ENCODE assay signal across 8 cellular contexts in the genomic region with DNA sequence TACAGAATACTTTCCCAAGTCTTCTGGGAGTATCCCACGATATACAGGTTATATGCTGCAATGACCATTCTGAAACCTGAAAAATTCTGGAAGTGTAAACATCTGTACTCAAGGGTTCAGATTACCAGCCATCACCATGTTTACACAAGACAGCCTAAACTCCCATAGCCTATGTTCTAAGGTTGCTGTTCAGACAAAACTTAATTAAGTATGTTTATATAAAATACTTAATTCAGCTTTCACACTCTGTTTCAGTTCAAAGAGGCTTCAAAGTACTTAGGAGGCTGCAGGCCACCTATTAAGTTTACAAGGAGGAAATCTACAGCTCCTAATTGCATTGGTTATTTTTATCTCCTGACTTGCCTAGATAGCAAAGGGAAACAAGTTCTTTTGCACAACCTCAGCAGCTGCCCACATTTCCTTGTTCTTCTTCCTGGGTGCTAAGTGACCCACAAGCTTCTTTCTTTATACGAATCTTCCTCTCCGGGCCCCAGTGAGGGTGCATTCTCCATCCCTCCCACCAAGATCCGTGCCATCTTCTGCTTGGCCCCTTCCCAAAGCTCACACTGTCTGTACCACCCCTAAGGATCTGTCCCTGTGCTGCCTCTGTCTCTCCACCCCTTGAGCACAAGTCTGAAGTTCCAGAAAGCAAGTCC. TPM values are rescaled to one million over a fixed set of nuclear protein-coding genes. Genes with fewer than 3 reads are reported as not detected.
A peak's percentile ranks its signal among the peaks of the same experiment; 100 is the strongest.
DNase-seq lines count a peak whose midpoint lies in the region; TF ChIP-seq lines count a peak whose summit lies in the region.

No MANE protein-coding gene starts in this region.

- H3K4me1 Mint-ChIP-seq in MCF 10A (ENCODE audit: insufficient read depth, unreplicated experiment): peaks cover 30% of the 10 kb centered on the region

- 78% methylated on average over 4 of the region's 4 CpGs for WGBS in thymus
- whole genome bisulfite sequencing in prostate gland: 21% methylated on average over 4 of the region's 4 CpGs

- no peaks in the 10 kb centered on the region for H3K36me3 Mint-ChIP-seq in MCF 10A (ENCODE audit: insufficient read depth, unreplicated experiment)

- peak overlapping the region; percentile 93 for H3K4me3 Mint-ChIP-seq in MCF 10A (ENCODE audit: unreplicated experiment)

- intact Hi-C loops in MCF 10A (cut with micrococcal nuclease): loop anchor here (5.0 kb wide), 1 partner anchor 163 kb away; no protein-coding TSS in a partner anchor
- intact Hi-C loops in breast epithelium (cut with DNase I; ENCODE audit: low total_unique reads): no loop called here
- intact Hi-C loops in prostate gland (cut with DNase I): loop anchor here (5.0 kb wide), 1 partner anchor 42 kb away; the partner anchor contains the start of gene DGKQ

- TSS peak; percentile 45 for BruUV-seq in MCF 10A (replicated peaks; lab: Mats Ljungman, UMichigan)

- H3K27me3 ChIP-seq in breast epithelium (no peaks in the 10 kb centered on the region), thymus (ENCODE audit: control insufficient read depth, insufficient read depth) (no peaks in the 10 kb centered on the region), prostate gland (replicated peaks; ENCODE audit: insufficient read depth) (no peaks in the 10 kb centered on the region)

- CTCF ChIA-PET in MCF 10A (lab: Yijun Ruan, JAX): interaction anchor here (1.1 kb wide), 1 partner anchor 57 kb away, joined by 5 read pairs; the partner anchor contains the start of gene IDUA

- no peaks in the 10 kb centered on the region for H3K27me3 Mint-ChIP-seq in MCF 10A (ENCODE audit: insufficient read depth, unreplicated experiment)

- TF ChIP-seq CTCF in MCF 10A (IDR thresholded peaks at IDR 0.05; ENCODE audit: unreplicated experiment): no peak
- no peak for TF ChIP-seq CTCF in breast epithelium (IDR thresholded peaks at IDR 0.05)
- no peak for TF ChIP-seq CTCF in VCaP (conservative IDR thresholded peaks at IDR 0.05)
- TF ChIP-seq CTCF in prostate gland (IDR thresholded peaks at IDR 0.05): no peak

- peaks cover 3 to 13% of the 10 kb centered on the region in 2 donors for H3K4me1 ChIP-seq in breast epithelium
- peaks cover 19% of the 10 kb centered on the region for H3K4me1 ChIP-seq in thymus (ENCODE audit: control insufficient read depth, insufficient read depth, low read length)
- peaks cover 14% of the 10 kb centered on the region for H3K4me1 ChIP-seq in prostate gland (replicated peaks)

- DNase-seq in MCF 10A (ENCODE audit: unreplicated experiment) (no peak), breast epithelium (ENCODE audit: low spot score in 2 of 2) (no peak), kidney tubule cell (ENCODE audit: low spot score) (peak; percentile 6), GM19238 (ENCODE audit: insufficient read length, low spot score) (no peak), HK-2 (ENCODE audit: unreplicated experiment) (no peak), prostate gland (ENCODE audit: low spot score) (no peak)

- H3K9me3 ChIP-seq in breast epithelium (no peaks in the 10 kb centered on the region), thymus (ENCODE audit: control insufficient read depth) (no peaks in the 10 kb centered on the region), prostate gland (no peaks in the 10 kb centered on the region)

- H3K36me3 ChIP-seq in breast epithelium (no peaks in the 10 kb centered on the region), thymus (ENCODE audit: control insufficient read depth, insufficient read depth) (peaks cover 13% of the 10 kb centered on the region), prostate gland (no peaks in the 10 kb centered on the region)

- POLR2A ChIA-PET in MCF 10A (lab: Yijun Ruan, JAX): interaction anchor here (0.6 to 3.1 kb wide), 11 partner anchors 8 to 707 kb away, joined by 3 to 16 read pairs (median 4); partner anchors contain the start of gene IDUA

- no peaks in the 10 kb centered on the region for H3K9me3 Mint-ChIP-seq in MCF 10A (ENCODE audit: unreplicated experiment)

- peak overlapping the region in 1 of 3 donors; percentile 82 for H3K4me3 ChIP-seq in breast epithelium
- peak overlapping the region; percentile 96 for H3K4me3 ChIP-seq in thymus (ENCODE audit: low read length)
- H3K4me3 ChIP-seq in prostate gland: peak overlapping the region in 1 of 2 donors; percentile 97

- H3K27ac Mint-ChIP-seq in MCF 10A (ENCODE audit: low read depth, unreplicated experiment): peak overlapping the region; percentile 93

- no peak for TF ChIP-seq POLR2A in breast epithelium (IDR thresholded peaks at IDR 0.05)
- TF ChIP-seq POLR2A in prostate gland (IDR thresholded peaks at IDR 0.05): no peak

- H3K27ac ChIP-seq in breast epithelium: peak overlapping the region in 1 of 2 donors; percentile 89
- peak overlapping the region; percentile 39 for H3K27ac ChIP-seq in VCaP
- H3K27ac ChIP-seq in thymus (ENCODE audit: low read depth): no peak overlapping the region
- H3K27ac ChIP-seq in prostate gland: no peak overlapping the region

RNA-seq across cellular contexts. Expression of gene GAK, which starts 2.0 kb away (rescaled TPM):
- total RNA-seq in MCF 10A (2022) (70.4 and 72.9 TPM in 2 replicates), breast epithelium (10 to 100 TPM; 76.2 to 95.7 (median 81.9) TPM), prostate gland (100 to 1,000 TPM; 158 to 181 TPM)
- polyA plus RNA-seq in thymus: 230 TPM

RNA-seq across cellular contexts. Expression of gene TMEM175, which starts 2.2 kb away (rescaled TPM):
- 22.5 and 28.9 TPM in 2 replicates for total RNA-seq in MCF 10A (2022)
- total RNA-seq in breast epithelium: 10 to 100 TPM; 26.2 to 32.2 (median 28.2) TPM
- polyA plus RNA-seq in thymus: 87.1 TPM
- total RNA-seq in prostate gland: 10 to 100 TPM; 44.1 to 74.6 TPM

RNA-seq across cellular contexts. Expression of gene DGKQ, which starts 43.3 kb away (rescaled TPM):
- total RNA-seq in MCF 10A (2022): 15.9 and 17.4 TPM in 2 replicates
- 1 to 10 TPM; 5.3 to 9.4 (median 8.8) TPM for total RNA-seq in breast epithelium
- 24.1 TPM for polyA plus RNA-seq in thymus
- 10 to 100 TPM; 10.4 to 17.1 TPM for total RNA-seq in prostate gland

RNA-seq across cellular contexts. Expression of gene IDUA, which starts 56.7 kb away (rescaled TPM):
- total RNA-seq in MCF 10A (2022) (35.0 and 35.1 TPM in 2 replicates), breast epithelium (10 to 100 TPM; 16.3 to 32.8 (median 28.2) TPM), prostate gland (10 to 100 TPM; 53.6 to 56.8 TPM)
- polyA plus RNA-seq in thymus: 27.4 TPM
